In the genomic region with DNA sequence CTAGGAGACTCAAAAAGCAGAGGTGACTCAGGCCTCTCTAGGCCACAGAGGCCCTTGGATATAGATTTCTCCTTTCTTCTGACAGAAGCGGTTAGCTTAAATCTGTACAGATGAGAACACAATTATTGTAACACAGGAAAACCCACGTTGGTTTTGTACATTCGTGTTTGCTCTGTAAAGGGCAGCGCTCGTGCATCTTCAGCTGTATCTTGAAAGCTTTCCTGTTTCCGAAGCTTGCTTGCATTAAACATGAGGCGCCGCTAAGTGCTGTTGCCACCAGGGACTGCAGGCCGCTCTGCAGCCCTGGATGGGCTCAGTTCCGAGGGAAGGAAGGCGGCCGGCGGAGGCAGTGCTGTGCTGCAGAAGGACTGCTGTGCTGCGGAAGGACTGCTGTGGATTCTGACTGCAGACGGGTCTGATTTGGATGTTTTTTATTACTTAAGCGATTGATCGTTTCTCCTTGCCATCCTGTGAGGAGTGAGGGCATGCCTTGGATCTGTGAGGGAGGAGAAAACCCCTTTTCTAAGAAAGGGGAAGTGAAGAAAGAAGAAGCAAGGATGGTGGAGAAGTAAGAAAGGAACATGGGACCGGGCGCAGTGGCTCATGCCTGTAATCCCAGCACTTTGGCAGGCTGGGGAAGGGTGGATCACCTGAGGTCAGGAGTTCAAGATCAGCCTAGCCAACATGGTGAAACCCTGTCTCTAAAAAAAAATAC, we compare ENCODE assay signal across 7 cellular contexts. TPM values are rescaled to one million over a fixed set of nuclear protein-coding genes. Genes with fewer than 3 reads are reported as not detected.
DNase-seq lines count a peak whose midpoint lies in the region; ATAC-seq, FAIRE-seq and TF ChIP-seq lines count a peak whose summit lies in the region.

No MANE protein-coding gene starts in this region.

- intact Hi-C loops in activated T-helper 1 cell treated with anti-CD3 and anti-CD28 coated beads, Interleukin-12 subunit alpha, Interleukin-12 subunit beta, Interleukin-2, Interleukin-4 antibody, amounts not matched to agents 30 ng/mL and 10 ng/mL and 1 ng/mL, durations not matched to agents 14 hours and 24 hours and 36 hours (cut with micrococcal nuclease) = loop anchor here (10.0 kb wide), 1 partner anchor 220 kb away; the partner anchor contains the start of gene ATRNL1
- intact Hi-C loops in right lobe of liver (cut with DNase I) = no loop called here

- no peak overlapping the region for H3K27ac Mint-ChIP-seq in activated T-helper 1 cell treated with anti-CD3 and anti-CD28 coated beads, Interleukin-12 subunit alpha, Interleukin-12 subunit beta, Interleukin-2, Interleukin-4 antibody, amounts not matched to agents 30 ng/mL and 10 ng/mL and 1 ng/mL, durations not matched to agents 14 hours and 24 hours and 36 hours

- H3K36me3 ChIP-seq in GM23248 (ENCODE audit: low read depth) = no peaks in the 10 kb centered on the region
- H3K36me3 ChIP-seq in right lobe of liver = no peaks in the 10 kb centered on the region
- H3K36me3 ChIP-seq in Peyer's patch = no peaks in the 10 kb centered on the region
- H3K36me3 ChIP-seq in small intestine (ENCODE audit: control insufficient read depth in 2 of 2, insufficient read depth in 2 of 2, low read length in 2 of 2) = no peaks in the 10 kb centered on the region

- peak; percentile 24 to 66 (median 56) for ATAC-seq in right lobe of liver

- H3K4me1 Mint-ChIP-seq in activated T-helper 1 cell treated with anti-CD3 and anti-CD28 coated beads, Interleukin-12 subunit alpha, Interleukin-12 subunit beta, Interleukin-2, Interleukin-4 antibody, amounts not matched to agents 30 ng/mL and 10 ng/mL and 1 ng/mL, durations not matched to agents 14 hours and 24 hours and 36 hours (ENCODE audit: low read depth) = peaks cover 32% of the 10 kb centered on the region

- H3K27ac ChIP-seq in GM23248 (no peak overlapping the region), right lobe of liver (no peak overlapping the region), Peyer's patch (no peak overlapping the region), small intestine (ENCODE audit: low read depth in 1 of 2, low read length in 1 of 2) (no peak overlapping the region)

- no peak overlapping the region for H3K4me2 ChIP-seq in GM23248 (ENCODE audit: unreplicated experiment)

- TF ChIP-seq CTCF in GM12865 (IDR thresholded peaks at IDR 0.05; ENCODE audit: insufficient read depth, low read depth, low read length, missing control alignments) = no peak
- no peak for TF ChIP-seq CTCF in right lobe of liver (IDR thresholded peaks at IDR 0.05)
- no peak for TF ChIP-seq CTCF in Peyer's patch (IDR thresholded peaks at IDR 0.05)

- no peaks in the 10 kb centered on the region for H3K9me3 ChIP-seq in GM23248 (ENCODE audit: low read depth)
- no peaks in the 10 kb centered on the region for H3K9me3 ChIP-seq in right lobe of liver
- no peaks in the 10 kb centered on the region for H3K9me3 ChIP-seq in Peyer's patch
- no peaks in the 10 kb centered on the region for H3K9me3 ChIP-seq in small intestine (ENCODE audit: control insufficient read depth, low read depth)

- no peak overlapping the region for H2AFZ ChIP-seq in GM23248

- H3K4me1 ChIP-seq in GM23248 (ENCODE audit: insufficient read depth) (peaks cover 14% of the 10 kb centered on the region), right lobe of liver (peaks cover 0 to 11% (median 3%) of the 10 kb centered on the region in 4 donors), Peyer's patch (no peaks in the 10 kb centered on the region), small intestine (ENCODE audit: control insufficient read depth in 2 of 2, insufficient read depth in 1 of 2, low read depth in 1 of 2, low read length in 1 of 2) (no peaks in the 10 kb centered on the region)

- no peaks in the 10 kb centered on the region for H4K20me1 ChIP-seq in GM23248 (ENCODE audit: insufficient read depth)

- H3K9ac ChIP-seq in GM23248 = no peak overlapping the region

- H3K27me3 ChIP-seq in GM23248 (replicated peaks; ENCODE audit: insufficient read depth) (no peaks in the 10 kb centered on the region), right lobe of liver (no peaks in the 10 kb centered on the region), Peyer's patch (no peaks in the 10 kb centered on the region), small intestine (ENCODE audit: control insufficient read depth in 2 of 2, insufficient read depth in 2 of 2, low read length in 2 of 2) (peaks cover 0 to 4% of the 10 kb centered on the region in 2 donors)

- no peak for TF ChIP-seq POLR2A in right lobe of liver (IDR thresholded peaks at IDR 0.05)
- TF ChIP-seq POLR2A in Peyer's patch (IDR thresholded peaks at IDR 0.05) = no peak

- H3K4me3 Mint-ChIP-seq in activated T-helper 1 cell treated with anti-CD3 and anti-CD28 coated beads, Interleukin-12 subunit alpha, Interleukin-12 subunit beta, Interleukin-2, Interleukin-4 antibody, amounts not matched to agents 30 ng/mL and 10 ng/mL and 1 ng/mL, durations not matched to agents 14 hours and 24 hours and 36 hours = peak overlapping the region; percentile 29

- H3K36me3 Mint-ChIP-seq in activated T-helper 1 cell treated with anti-CD3 and anti-CD28 coated beads, Interleukin-12 subunit alpha, Interleukin-12 subunit beta, Interleukin-2, Interleukin-4 antibody, amounts not matched to agents 30 ng/mL and 10 ng/mL and 1 ng/mL, durations not matched to agents 14 hours and 24 hours and 36 hours (ENCODE audit: low read depth) = no peaks in the 10 kb centered on the region

- H3K9me2 ChIP-seq in GM23248 (ENCODE audit: insufficient read depth) = no peaks in the 10 kb centered on the region

- in situ Hi-C loops in GM23248 (cut with MboI) = loop anchor here (10.0 kb wide), 1 partner anchor 250 kb away; no protein-coding TSS in a partner anchor

- 51 to 52% methylated on average over 19 of the region's 19 CpGs for WGBS in GM23248 (ENCODE audit: low coverage in 1 of 2, low lambda C conversion rate in 2 of 2, missing lambda C conversion rate in 2 of 2), 2 experiments
- WGBS in right lobe of liver (ENCODE audit: insufficient coverage, low coverage, low lambda C conversion rate, missing lambda C conversion rate) = 29% methylated on average over 17 of the region's 19 CpGs
- WGBS in small intestine, 3 donors = 36 to 65% (median 55%) methylated on average over 19 of the region's 19 CpGs

- 0 out of 2 replicates have a peak, but pooled peaks cover 4% of the 10 kb centered on the region for H3F3A ChIP-seq in GM23248 (ENCODE audit: insufficient read depth)

- FAIRE-seq in small intestine (lab: Jason Lieb, UNC) = no peak

- no peaks in the 10 kb centered on the region for H3K79me2 ChIP-seq in GM23248 (ENCODE audit: insufficient read depth)

- H3K4me3 ChIP-seq in GM12865 (ENCODE audit: low read depth, low read length) = no peak overlapping the region
- H3K4me3 ChIP-seq in GM23248 = no peak overlapping the region
- no peak overlapping the region for H3K4me3 ChIP-seq in right lobe of liver
- H3K4me3 ChIP-seq in Peyer's patch = no peak overlapping the region
- H3K4me3 ChIP-seq in small intestine (ENCODE audit: low read depth in 1 of 2, low read length in 2 of 2) = no peak overlapping the region

- no peaks in the 10 kb centered on the region for H3K9me3 Mint-ChIP-seq in activated T-helper 1 cell treated with anti-CD3 and anti-CD28 coated beads, Interleukin-12 subunit alpha, Interleukin-12 subunit beta, Interleukin-2, Interleukin-4 antibody, amounts not matched to agents 30 ng/mL and 10 ng/mL and 1 ng/mL, durations not matched to agents 14 hours and 24 hours and 36 hours

- peak; percentile 42 for DNase-seq in GM12865 (ENCODE audit: low read depth)
- peak; percentile 40 for DNase-seq in GM23248
- no peak for DNase-seq in activated T-helper 1 cell treated with anti-CD3 and anti-CD28 coated beads, Interleukin-12 subunit alpha, Interleukin-12 subunit beta, Interleukin-2, Interleukin-4 antibody, amounts not matched to agents 30 ng/mL and 10 ng/mL and 1 ng/mL, durations not matched to agents 14 hours and 24 hours and 36 hours (ENCODE audit: low spot score)
- peak in 1 of 3 donors; percentile 49 for DNase-seq in right lobe of liver
- DNase-seq in KG1 (lab: John Stamatoyannopoulos, UW) = no peak
- no peak for DNase-seq in Peyer's patch
- DNase-seq in small intestine = no peak

- H3K27me3 Mint-ChIP-seq in activated T-helper 1 cell treated with anti-CD3 and anti-CD28 coated beads, Interleukin-12 subunit alpha, Interleukin-12 subunit beta, Interleukin-2, Interleukin-4 antibody, amounts not matched to agents 30 ng/mL and 10 ng/mL and 1 ng/mL, durations not matched to agents 14 hours and 24 hours and 36 hours (ENCODE audit: insufficient read depth) = peaks cover 20% of the 10 kb centered on the region

RNA-seq across cellular contexts. Expression of gene FHIP2A, which starts 53.4 kb away (rescaled TPM):
- 24.6 and 26.4 TPM in 2 replicates for total RNA-seq in GM23248 (2014; rRNA removed; shearing (Covaris generic))
- polyA plus RNA-seq in GM23248 (2016; fragmentation: Nextera tagmentation; extraction: Ambion mirVana) (19.6 and 22.3 TPM in 2 replicates), small intestine (10 to 100 TPM in 1 of 3 donors, 1 to 10 TPM in 2; 4.9 to 11.2 (median 8.1) TPM)
- 25.0 and 29.0 TPM in 2 replicates for total RNA-seq in activated T-helper 1 cell treated with anti-CD3 and anti-CD28 coated beads, Interleukin-12 subunit alpha, Interleukin-12 subunit beta, Interleukin-2, Interleukin-4 antibody, amounts not matched to agents 30 ng/mL and 10 ng/mL and 1 ng/mL, durations not matched to agents 14 hours and 24 hours and 36 hours
- total RNA-seq in right lobe of liver (10 to 100 TPM; 17.4 to 22.8 (median 21.7) TPM), Peyer's patch (10 to 100 TPM; 21.9 to 30.2 (median 26.8) TPM)

Comparison
In these comparisons a context has a peak if more than half of its experiments do, and no peak if none do; other contexts are left out.
1. DNase-seq: peak in GM12865 (single experiment) and GM23248 (single experiment); none in activated T-helper 1 cell treated with anti-CD3 and anti-CD28 coated beads, Interleukin-12 subunit alpha, Interleukin-12 subunit beta, Interleukin-2, Interleukin-4 antibody, amounts not matched to agents 30 ng/mL and 10 ng/mL and 1 ng/mL, durations not matched to agents 14 hours and 24 hours and 36 hours (single experiment), KG1 (single experiment), Peyer's patch (0 of 3) and small intestine (single experiment).